16 cellular contexts compared by ENCODE assay signal in genomic region chr14:64765740-64766302, GRCh38.
"Had no signal": no experiment of that assay in that cellular context is flagged by ENCODE, and none has a peak within 500 bp of the region (broad histone marks: within the 10 kb centered on the region; RNA-seq: fewer than 3 reads in every experiment).

No MANE protein-coding gene starts in this region.

- ATAC-seq: effector memory CD8-positive, alpha-beta T cell; natural killer cell treated with Interleukin-12 subunit alpha and Interleukin-12 subunit beta and Interleukin-15 and Interleukin-18, amount 100 ng/mL, for 72 hours had no signal

- H3K27ac Mint-ChIP-seq: effector memory CD8-positive, alpha-beta T cell; natural killer cell treated with Interleukin-12 subunit alpha and Interleukin-12 subunit beta and Interleukin-15 and Interleukin-18, amount 100 ng/mL, for 72 hours; T-helper 2 cell treated with Interferon-gamma antibody and Interleukin-4, amounts not matched to agents 5 μg/mL and 100 μg/mL, for 36 hours had no signal

- H3K36me3 Mint-ChIP-seq: activated naive CD4-positive, alpha-beta T cell treated with anti-CD3 and anti-CD28 coated beads, Interleukin-2, amount 50 U/mL, for 24 hours; natural killer cell treated with Interleukin-12 subunit alpha and Interleukin-12 subunit beta and Interleukin-15 and Interleukin-18, amount 100 ng/mL, for 72 hours had no signal

- DNase-seq: activated CD4-positive, alpha-beta T cell treated with anti-CD3 and anti-CD28 coated beads for 4 hours; activated CD8-positive, alpha-beta memory T cell treated with anti-CD3 and anti-CD28 coated beads, Interleukin-2, amount 50 U/mL, for 4 hours; activated effector memory CD4-positive, alpha-beta T cell treated with Interleukin-2 at 50 U/mL for 16 hours; activated T-cell treated with anti-CD3 and anti-CD28 coated beads, Interleukin-2, amount 50 U/mL, for 4 hours; dermis blood vessel endothelial cell; effector memory CD8-positive, alpha-beta T cell; foreskin melanocyte; glutamatergic neuron; kidney; stimulated activated CD4-positive, alpha-beta T cell treated with anti-CD3 and anti-CD28 coated beads, Interleukin-2, amount 100 ng/mL, for 24 hours; SW 1271 had no signal

- H3K4me3 Mint-ChIP-seq: activated naive CD4-positive, alpha-beta T cell treated with anti-CD3 and anti-CD28 coated beads, Interleukin-2, amount 50 U/mL, for 24 hours; activated T-cell treated with anti-CD3 and anti-CD28 coated beads, Interleukin-2, amount 50 U/mL, for 4 hours; effector memory CD8-positive, alpha-beta T cell; natural killer cell treated with Interleukin-12 subunit alpha and Interleukin-12 subunit beta and Interleukin-15 and Interleukin-18, amount 100 ng/mL, for 72 hours; T-helper 2 cell treated with Interferon-gamma antibody and Interleukin-4, amounts not matched to agents 5 μg/mL and 100 μg/mL, for 36 hours had no signal

- H3K27me3 Mint-ChIP-seq: activated naive CD4-positive, alpha-beta T cell treated with anti-CD3 and anti-CD28 coated beads, Interleukin-2, amount 50 U/mL, for 24 hours; effector memory CD8-positive, alpha-beta T cell had no signal

- H3K9me3 Mint-ChIP-seq: activated naive CD4-positive, alpha-beta T cell treated with anti-CD3 and anti-CD28 coated beads, Interleukin-2, amount 50 U/mL, for 24 hours; activated T-cell treated with anti-CD3 and anti-CD28 coated beads, Interleukin-2, amount 50 U/mL, for 4 hours; effector memory CD8-positive, alpha-beta T cell; natural killer cell treated with Interleukin-12 subunit alpha and Interleukin-12 subunit beta and Interleukin-15 and Interleukin-18, amount 100 ng/mL, for 72 hours; T-helper 2 cell treated with Interferon-gamma antibody and Interleukin-4, amounts not matched to agents 5 μg/mL and 100 μg/mL, for 36 hours had no signal

- H3K27ac ChIP-seq: tibial artery, vagina had no signal
